ENCODE assay signal across 1 cellular context in the genomic region with DNA sequence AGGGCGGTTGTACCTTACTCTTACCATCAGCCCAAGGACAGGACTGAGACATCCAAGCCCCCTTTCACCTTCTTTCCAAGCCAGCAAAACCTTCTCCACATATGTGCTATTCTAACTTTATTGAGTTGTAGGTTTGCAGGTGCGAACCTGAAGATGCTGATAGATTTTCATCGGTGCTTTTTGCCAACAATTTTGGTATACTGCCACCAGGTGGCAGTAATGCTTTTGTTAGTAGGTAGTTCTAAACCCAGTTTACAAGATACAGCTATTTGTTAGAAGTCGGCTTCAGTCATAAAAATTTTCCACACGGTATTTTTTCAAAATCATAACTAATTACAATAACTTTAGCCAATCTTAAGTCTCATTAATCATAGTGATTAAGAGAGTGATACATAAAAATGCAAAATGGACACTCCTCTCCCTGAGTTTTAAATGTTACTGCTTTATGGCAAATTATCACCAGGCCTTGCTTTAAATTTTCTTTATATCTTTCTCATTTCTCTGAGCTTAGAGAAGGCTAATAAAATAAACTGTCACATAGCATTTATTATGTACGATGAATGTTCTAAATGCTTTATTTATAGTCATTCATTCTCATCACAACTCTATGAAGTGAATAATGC.
TF ChIP-seq lines count a peak whose summit lies in the region.

No MANE protein-coding gene starts in this region.

TF ChIP-seq in GM23338, 12 proteins besides CTCF, POLR2A, EP300 and RAD21 (continued from another document):
- TF ChIP-seq, protein P1, sequence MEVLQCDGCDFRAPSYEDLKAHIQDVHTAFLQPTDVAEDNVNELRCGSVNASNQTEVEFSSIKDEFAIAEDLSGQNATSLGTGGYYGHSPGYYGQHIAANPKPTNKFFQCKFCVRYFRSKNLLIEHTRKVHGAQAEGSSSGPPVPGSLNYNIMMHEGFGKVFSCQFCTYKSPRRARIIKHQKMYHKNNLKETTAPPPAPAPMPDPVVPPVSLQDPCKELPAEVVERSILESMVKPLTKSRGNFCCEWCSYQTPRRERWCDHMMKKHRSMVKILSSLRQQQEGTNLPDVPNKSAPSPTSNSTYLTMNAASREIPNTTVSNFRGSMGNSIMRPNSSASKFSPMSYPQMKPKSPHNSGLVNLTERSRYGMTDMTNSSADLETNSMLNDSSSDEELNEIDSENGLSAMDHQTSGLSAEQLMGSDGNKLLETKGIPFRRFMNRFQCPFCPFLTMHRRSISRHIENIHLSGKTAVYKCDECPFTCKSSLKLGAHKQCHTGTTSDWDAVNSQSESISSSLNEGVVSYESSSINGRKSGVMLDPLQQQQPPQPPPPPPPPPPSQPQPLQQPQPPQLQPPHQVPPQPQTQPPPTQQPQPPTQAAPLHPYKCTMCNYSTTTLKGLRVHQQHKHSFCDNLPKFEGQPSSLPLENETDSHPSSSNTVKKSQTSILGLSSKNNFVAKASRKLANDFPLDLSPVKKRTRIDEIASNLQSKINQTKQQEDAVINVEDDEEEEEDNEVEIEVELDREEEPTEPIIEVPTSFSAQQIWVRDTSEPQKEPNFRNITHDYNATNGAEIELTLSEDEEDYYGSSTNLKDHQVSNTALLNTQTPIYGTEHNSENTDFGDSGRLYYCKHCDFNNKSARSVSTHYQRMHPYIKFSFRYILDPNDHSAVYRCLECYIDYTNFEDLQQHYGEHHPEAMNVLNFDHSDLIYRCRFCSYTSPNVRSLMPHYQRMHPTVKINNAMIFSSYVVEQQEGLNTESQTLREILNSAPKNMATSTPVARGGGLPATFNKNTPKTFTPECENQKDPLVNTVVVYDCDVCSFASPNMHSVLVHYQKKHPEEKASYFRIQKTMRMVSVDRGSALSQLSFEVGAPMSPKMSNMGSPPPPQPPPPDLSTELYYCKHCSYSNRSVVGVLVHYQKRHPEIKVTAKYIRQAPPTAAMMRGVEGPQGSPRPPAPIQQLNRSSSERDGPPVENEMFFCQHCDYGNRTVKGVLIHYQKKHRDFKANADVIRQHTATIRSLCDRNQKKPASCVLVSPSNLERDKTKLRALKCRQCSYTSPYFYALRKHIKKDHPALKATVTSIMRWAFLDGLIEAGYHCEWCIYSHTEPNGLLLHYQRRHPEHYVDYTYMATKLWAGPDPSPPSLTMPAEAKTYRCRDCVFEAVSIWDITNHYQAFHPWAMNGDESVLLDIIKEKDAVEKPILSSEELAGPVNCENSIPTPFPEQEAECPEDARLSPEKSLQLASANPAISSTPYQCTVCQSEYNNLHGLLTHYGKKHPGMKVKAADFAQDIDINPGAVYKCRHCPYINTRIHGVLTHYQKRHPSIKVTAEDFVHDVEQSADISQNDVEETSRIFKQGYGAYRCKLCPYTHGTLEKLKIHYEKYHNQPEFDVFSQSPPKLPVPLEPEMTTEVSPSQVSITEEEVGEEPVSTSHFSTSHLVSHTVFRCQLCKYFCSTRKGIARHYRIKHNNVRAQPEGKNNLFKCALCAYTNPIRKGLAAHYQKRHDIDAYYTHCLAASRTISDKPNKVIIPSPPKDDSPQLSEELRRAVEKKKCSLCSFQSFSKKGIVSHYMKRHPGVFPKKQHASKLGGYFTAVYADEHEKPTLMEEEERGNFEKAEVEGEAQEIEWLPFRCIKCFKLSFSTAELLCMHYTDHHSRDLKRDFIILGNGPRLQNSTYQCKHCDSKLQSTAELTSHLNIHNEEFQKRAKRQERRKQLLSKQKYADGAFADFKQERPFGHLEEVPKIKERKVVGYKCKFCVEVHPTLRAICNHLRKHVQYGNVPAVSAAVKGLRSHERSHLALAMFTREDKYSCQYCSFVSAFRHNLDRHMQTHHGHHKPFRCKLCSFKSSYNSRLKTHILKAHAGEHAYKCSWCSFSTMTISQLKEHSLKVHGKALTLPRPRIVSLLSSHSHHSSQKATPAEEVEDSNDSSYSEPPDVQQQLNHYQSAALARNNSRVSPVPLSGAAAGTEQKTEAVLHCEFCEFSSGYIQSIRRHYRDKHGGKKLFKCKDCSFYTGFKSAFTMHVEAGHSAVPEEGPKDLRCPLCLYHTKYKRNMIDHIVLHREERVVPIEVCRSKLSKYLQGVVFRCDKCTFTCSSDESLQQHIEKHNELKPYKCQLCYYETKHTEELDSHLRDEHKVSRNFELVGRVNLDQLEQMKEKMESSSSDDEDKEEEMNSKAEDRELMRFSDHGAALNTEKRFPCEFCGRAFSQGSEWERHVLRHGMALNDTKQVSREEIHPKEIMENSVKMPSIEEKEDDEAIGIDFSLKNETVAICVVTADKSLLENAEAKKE (CRISPR knock-in tag; IDR thresholded peaks at IDR 0.05): no peak
- no peak for TF ChIP-seq ZNF331 (CRISPR knock-in tag; IDR thresholded peaks at IDR 0.05; ENCODE audit: low read depth)
- TF ChIP-seq JUNB (IDR thresholded peaks at IDR 0.05; ENCODE audit: unreplicated experiment): no peak
